Comparison of ENCODE assay signal across 8 cellular contexts in genomic region chr9:127698985-127699670, GRCh38. TPM values are rescaled to one million over a fixed set of nuclear protein-coding genes. Genes with fewer than 3 reads are reported as not detected.
DNase-seq lines count a peak whose midpoint lies in the region; ATAC-seq lines count a peak whose summit lies in the region.

No MANE protein-coding gene starts in this region.

- ATAC-seq in HG02610 (IDR thresholded peaks at IDR 0.05; ENCODE audit: unreplicated experiment), result peak; percentile 95

- in situ Hi-C loops in G401 (cut with HindIII; ENCODE audit: low sequenced_read_pairs), result no loop called here

- DNase-seq in G401 (ENCODE audit: low spot score) (peak; percentile 99), NCI-H748 (lab: John Stamatoyannopoulos, UW; ENCODE audit: unreplicated experiment) (peak; percentile 89), epithelial cell of prostate (ENCODE audit: low read depth, low spot score) (peak; percentile 72), midbrain (lab: John Stamatoyannopoulos, UW) (peak; percentile 97), NCI-H1436 treated with DMSO at 0.1 percent for 48 hours (lab: John Stamatoyannopoulos, UW) (no peak)
- DNase-seq in activated T-cell treated with anti-CD3 and anti-CD28 coated beads, Interleukin-2, amount 50 U/mL, for 1 hour, result peak; percentile 78
- DNase-seq in stimulated activated CD8-positive, alpha-beta memory T cell treated with anti-CD3 and anti-CD28 coated beads, Interleukin-15, amount 100 ng/mL, for 1 hour (ENCODE audit: low read depth), result peak; percentile 78

- peak overlapping the region; percentile 50 for H3K27ac ChIP-seq in epithelial cell of prostate

RNA-seq across cellular contexts. Expression of gene CFAP157, which starts 7.7 kb away (rescaled TPM):
- total RNA-seq in G401 (2014; rRNA removed; shearing (Covaris generic)), result not detected in 2 replicates

RNA-seq across cellular contexts. Expression of gene PTRH1, which starts 16.3 kb away (rescaled TPM):
- 33.3 and 35.0 TPM in 2 replicates for total RNA-seq in G401 (2014; rRNA removed; shearing (Covaris generic))

RNA-seq across cellular contexts. Expression of gene TTC16, which starts 16.8 kb away (rescaled TPM):
- not detected in 2 replicates for total RNA-seq in G401 (2014; rRNA removed; shearing (Covaris generic))

RNA-seq across cellular contexts. Expression of gene TOR2A, which starts 36.0 kb away (rescaled TPM):
- total RNA-seq in G401 (2014; rRNA removed; shearing (Covaris generic)), result 17.9 and 25.0 TPM in 2 replicates
